Comparison of ENCODE assay signal across 1 cellular context in the genomic region with DNA sequence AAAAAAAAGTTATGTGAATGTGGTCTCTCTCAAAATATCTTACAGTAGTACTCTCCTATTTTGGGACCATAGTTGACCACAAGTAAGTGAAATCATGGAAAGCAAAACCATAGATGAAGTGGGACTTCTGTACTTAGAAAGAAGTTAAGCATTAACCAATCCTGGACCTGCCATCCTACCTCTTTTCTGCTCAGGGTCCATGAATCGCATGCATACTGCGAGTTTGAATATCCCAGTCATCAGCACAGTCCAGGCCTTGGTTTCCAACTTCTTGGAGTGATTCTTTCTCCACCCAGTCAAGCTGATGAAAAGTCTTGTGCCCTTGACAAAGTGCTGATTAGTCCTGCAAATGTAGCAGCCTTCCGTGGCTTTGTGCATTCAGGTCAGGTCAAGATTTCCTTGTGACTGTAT.
TF ChIP-seq lines count a peak whose summit lies in the region.

No MANE protein-coding gene starts in this region.

TF ChIP-seq in GM23338, 12 proteins besides CTCF, POLR2A, EP300 and RAD21 (continued from another document):
- TF ChIP-seq, protein P1, sequence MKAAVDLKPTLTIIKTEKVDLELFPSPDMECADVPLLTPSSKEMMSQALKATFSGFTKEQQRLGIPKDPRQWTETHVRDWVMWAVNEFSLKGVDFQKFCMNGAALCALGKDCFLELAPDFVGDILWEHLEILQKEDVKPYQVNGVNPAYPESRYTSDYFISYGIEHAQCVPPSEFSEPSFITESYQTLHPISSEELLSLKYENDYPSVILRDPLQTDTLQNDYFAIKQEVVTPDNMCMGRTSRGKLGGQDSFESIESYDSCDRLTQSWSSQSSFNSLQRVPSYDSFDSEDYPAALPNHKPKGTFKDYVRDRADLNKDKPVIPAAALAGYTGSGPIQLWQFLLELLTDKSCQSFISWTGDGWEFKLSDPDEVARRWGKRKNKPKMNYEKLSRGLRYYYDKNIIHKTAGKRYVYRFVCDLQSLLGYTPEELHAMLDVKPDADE (IDR thresholded peaks at IDR 0.05), result no peak
- no peak for TF ChIP-seq NANOG (IDR thresholded peaks at IDR 0.05; ENCODE audit: borderline replicate concordance)
- TF ChIP-seq JUNB (IDR thresholded peaks at IDR 0.05; ENCODE audit: unreplicated experiment), result no peak
- no peak for TF ChIP-seq EZH2phosphoT487 (IDR thresholded peaks at IDR 0.05; ENCODE audit: unreplicated experiment)
- TF ChIP-seq, protein P2, sequence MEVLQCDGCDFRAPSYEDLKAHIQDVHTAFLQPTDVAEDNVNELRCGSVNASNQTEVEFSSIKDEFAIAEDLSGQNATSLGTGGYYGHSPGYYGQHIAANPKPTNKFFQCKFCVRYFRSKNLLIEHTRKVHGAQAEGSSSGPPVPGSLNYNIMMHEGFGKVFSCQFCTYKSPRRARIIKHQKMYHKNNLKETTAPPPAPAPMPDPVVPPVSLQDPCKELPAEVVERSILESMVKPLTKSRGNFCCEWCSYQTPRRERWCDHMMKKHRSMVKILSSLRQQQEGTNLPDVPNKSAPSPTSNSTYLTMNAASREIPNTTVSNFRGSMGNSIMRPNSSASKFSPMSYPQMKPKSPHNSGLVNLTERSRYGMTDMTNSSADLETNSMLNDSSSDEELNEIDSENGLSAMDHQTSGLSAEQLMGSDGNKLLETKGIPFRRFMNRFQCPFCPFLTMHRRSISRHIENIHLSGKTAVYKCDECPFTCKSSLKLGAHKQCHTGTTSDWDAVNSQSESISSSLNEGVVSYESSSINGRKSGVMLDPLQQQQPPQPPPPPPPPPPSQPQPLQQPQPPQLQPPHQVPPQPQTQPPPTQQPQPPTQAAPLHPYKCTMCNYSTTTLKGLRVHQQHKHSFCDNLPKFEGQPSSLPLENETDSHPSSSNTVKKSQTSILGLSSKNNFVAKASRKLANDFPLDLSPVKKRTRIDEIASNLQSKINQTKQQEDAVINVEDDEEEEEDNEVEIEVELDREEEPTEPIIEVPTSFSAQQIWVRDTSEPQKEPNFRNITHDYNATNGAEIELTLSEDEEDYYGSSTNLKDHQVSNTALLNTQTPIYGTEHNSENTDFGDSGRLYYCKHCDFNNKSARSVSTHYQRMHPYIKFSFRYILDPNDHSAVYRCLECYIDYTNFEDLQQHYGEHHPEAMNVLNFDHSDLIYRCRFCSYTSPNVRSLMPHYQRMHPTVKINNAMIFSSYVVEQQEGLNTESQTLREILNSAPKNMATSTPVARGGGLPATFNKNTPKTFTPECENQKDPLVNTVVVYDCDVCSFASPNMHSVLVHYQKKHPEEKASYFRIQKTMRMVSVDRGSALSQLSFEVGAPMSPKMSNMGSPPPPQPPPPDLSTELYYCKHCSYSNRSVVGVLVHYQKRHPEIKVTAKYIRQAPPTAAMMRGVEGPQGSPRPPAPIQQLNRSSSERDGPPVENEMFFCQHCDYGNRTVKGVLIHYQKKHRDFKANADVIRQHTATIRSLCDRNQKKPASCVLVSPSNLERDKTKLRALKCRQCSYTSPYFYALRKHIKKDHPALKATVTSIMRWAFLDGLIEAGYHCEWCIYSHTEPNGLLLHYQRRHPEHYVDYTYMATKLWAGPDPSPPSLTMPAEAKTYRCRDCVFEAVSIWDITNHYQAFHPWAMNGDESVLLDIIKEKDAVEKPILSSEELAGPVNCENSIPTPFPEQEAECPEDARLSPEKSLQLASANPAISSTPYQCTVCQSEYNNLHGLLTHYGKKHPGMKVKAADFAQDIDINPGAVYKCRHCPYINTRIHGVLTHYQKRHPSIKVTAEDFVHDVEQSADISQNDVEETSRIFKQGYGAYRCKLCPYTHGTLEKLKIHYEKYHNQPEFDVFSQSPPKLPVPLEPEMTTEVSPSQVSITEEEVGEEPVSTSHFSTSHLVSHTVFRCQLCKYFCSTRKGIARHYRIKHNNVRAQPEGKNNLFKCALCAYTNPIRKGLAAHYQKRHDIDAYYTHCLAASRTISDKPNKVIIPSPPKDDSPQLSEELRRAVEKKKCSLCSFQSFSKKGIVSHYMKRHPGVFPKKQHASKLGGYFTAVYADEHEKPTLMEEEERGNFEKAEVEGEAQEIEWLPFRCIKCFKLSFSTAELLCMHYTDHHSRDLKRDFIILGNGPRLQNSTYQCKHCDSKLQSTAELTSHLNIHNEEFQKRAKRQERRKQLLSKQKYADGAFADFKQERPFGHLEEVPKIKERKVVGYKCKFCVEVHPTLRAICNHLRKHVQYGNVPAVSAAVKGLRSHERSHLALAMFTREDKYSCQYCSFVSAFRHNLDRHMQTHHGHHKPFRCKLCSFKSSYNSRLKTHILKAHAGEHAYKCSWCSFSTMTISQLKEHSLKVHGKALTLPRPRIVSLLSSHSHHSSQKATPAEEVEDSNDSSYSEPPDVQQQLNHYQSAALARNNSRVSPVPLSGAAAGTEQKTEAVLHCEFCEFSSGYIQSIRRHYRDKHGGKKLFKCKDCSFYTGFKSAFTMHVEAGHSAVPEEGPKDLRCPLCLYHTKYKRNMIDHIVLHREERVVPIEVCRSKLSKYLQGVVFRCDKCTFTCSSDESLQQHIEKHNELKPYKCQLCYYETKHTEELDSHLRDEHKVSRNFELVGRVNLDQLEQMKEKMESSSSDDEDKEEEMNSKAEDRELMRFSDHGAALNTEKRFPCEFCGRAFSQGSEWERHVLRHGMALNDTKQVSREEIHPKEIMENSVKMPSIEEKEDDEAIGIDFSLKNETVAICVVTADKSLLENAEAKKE (CRISPR knock-in tag; IDR thresholded peaks at IDR 0.05), result no peak
